13 cellular contexts compared by ENCODE assay signal in genomic region chr19:6476896-6477431, GRCh38. TPM values are rescaled to one million over a fixed set of nuclear protein-coding genes. Genes with fewer than 3 reads are reported as not detected.
DNase-seq lines count a peak whose midpoint lies in the region; ATAC-seq, FAIRE-seq and TF ChIP-seq lines count a peak whose summit lies in the region.
"Had no signal": no experiment of that assay in that cellular context is flagged by ENCODE, and none has a peak within 500 bp of the region (broad histone marks: within the 10 kb centered on the region; RNA-seq: fewer than 3 reads in every experiment).

No MANE protein-coding gene starts in this region.

- H3K36me3 ChIP-seq in SK-N-MC (ENCODE audit: insufficient read depth, low read length) (no peaks in the 10 kb centered on the region), hepatocyte (replicated peaks; ENCODE audit: insufficient read depth, low read depth) (no peaks in the 10 kb centered on the region)

- TF ChIP-seq CTCF in A549 (IDR thresholded peaks at IDR 0.05) = no peak
- no peak for TF ChIP-seq CTCF in hepatocyte (IDR thresholded peaks at IDR 0.05; ENCODE audit: poor library complexity)
- TF ChIP-seq CTCF in nephron (IDR thresholded peaks at IDR 0.05; ENCODE audit: unreplicated experiment in 3 of 3) = no peak
- TF ChIP-seq CTCF in natural killer cell (IDR thresholded peaks at IDR 0.05) = no peak

- DNase-seq in A549 (ENCODE audit: low read depth in 1 of 2, low spot score in 1 of 2) (no peak), SK-N-MC (ENCODE audit: low read depth, low spot score) (no peak), hepatocyte (ENCODE audit: low spot score) (no peak), natural killer cell (no peak), GOT3 (lab: John Stamatoyannopoulos, UW) (no peak), mucosa of gallbladder (ENCODE audit: low spot score) (no peak)

- H3K27ac Mint-ChIP-seq in nephron (no peak overlapping the region), natural killer cell (no peak overlapping the region)

- H3K4me2 ChIP-seq in A549 = peak overlapping the region; percentile 90
- H3K4me2 ChIP-seq in hepatocyte = peak overlapping the region; percentile 80

- FAIRE-seq in A549 (lab: Jason Lieb, UNC) = no peak

- TF ChIP-seq EP300 in A549 (IDR thresholded peaks at IDR 0.05) = no peak

- TF ChIP-seq RAD21 in A549 (conservative IDR thresholded peaks at IDR 0.05 in 1 of 2, IDR thresholded peaks at IDR 0.05 in 1 of 2) = no peak

- intact Hi-C loops in natural killer cell (cut with micrococcal nuclease) = no loop called here

- H3K36me3 Mint-ChIP-seq in nephron (ENCODE audit: low read depth) = no peaks in the 10 kb centered on the region
- H3K36me3 Mint-ChIP-seq in natural killer cell = no peaks in the 10 kb centered on the region

- no peaks in the 10 kb centered on the region for H3K9me2 ChIP-seq in hepatocyte (replicated peaks; ENCODE audit: insufficient read depth)

- H3K27me3 Mint-ChIP-seq in nephron (ENCODE audit: low read depth) = peaks cover 37% of the 10 kb centered on the region
- no peaks in the 10 kb centered on the region for H3K27me3 Mint-ChIP-seq in natural killer cell (ENCODE audit: low read depth in 2 of 2)

- POLR2A ChIA-PET in A549 (lab: Yijun Ruan, JAX) = interaction anchor here (0.9 to 1.4 kb wide), 2 partner anchors 54 to 83 kb away, joined by 3 to 5 read pairs; partner anchors contain the start of gene TNFSF9

- peak in 1 of 2 experiments; percentile 31; a peak in 1 of 6 replicates for ATAC-seq in A549
- no peak for ATAC-seq in natural killer cell
- ATAC-seq in GM18907 (IDR thresholded peaks at IDR 0.05; ENCODE audit: unreplicated experiment) = no peak

- no peak for TF ChIP-seq POLR2A in A549 (IDR thresholded peaks at IDR 0.05; ENCODE audit: low read length)

- CTCF ChIA-PET in A549 (lab: Yijun Ruan, JAX) = interaction anchor here (1.0 kb wide), 1 partner anchor 105 kb away, joined by 5 read pairs; no protein-coding TSS in a partner anchor

- H3K9ac ChIP-seq in SK-N-MC (ENCODE audit: insufficient read length) = no peak overlapping the region

- no CpG with 5 or more reads among the region's 29 CpGs for whole genome bisulfite sequencing in A549 (ENCODE audit: missing lambda C conversion rate)
- 28% methylated on average over 29 of the region's 29 CpGs for WGBS in hepatocyte (ENCODE audit: low lambda C conversion rate, missing lambda C conversion rate)

- no peaks in the 10 kb centered on the region for H3K4me1 Mint-ChIP-seq in nephron
- peaks cover 23 to 24% of the 10 kb centered on the region in 2 donors for H3K4me1 Mint-ChIP-seq in natural killer cell

- H4K20me1 ChIP-seq in hepatocyte (ENCODE audit: insufficient read depth, poor library complexity, severe bottlenecking) = no peaks in the 10 kb centered on the region

- H3K27ac ChIP-seq in A549 (peak overlapping the region; percentile 8 to 77; a peak in 3 of 6 replicates), SK-N-MC (no peak overlapping the region), hepatocyte (no peak overlapping the region)
- H3K27ac ChIP-seq: VCaP had no signal

- H3K9me3 ChIP-seq in A549 (no peaks in the 10 kb centered on the region), SK-N-MC (ENCODE audit: low read depth, low read length) (no peaks in the 10 kb centered on the region), hepatocyte (ENCODE audit: low read depth) (no peaks in the 10 kb centered on the region)

- no peaks in the 10 kb centered on the region for H3K79me2 ChIP-seq in hepatocyte

- peak overlapping the region in 2 of 3 experiments; percentile 30 to 76 for H3K4me3 Mint-ChIP-seq in nephron
- H3K4me3 Mint-ChIP-seq in natural killer cell = no peak overlapping the region

- no peak overlapping the region for H2AFZ ChIP-seq in hepatocyte

- H3K4me1 ChIP-seq in A549 (peaks cover 4% of the 10 kb centered on the region; the same call in 1 of the 3 replicates), hepatocyte (ENCODE audit: insufficient read depth) (peaks cover 7% of the 10 kb centered on the region)

- H3K27me3 ChIP-seq in hepatocyte = no peaks in the 10 kb centered on the region

- no peaks in the 10 kb centered on the region for H3K9me3 Mint-ChIP-seq in nephron
- no peaks in the 10 kb centered on the region for H3K9me3 Mint-ChIP-seq in natural killer cell

- H3K4me3 ChIP-seq in A549 = peak overlapping the region; percentile 44
- peak overlapping the region; percentile 76 for H3K4me3 ChIP-seq in SK-N-MC
- no peak overlapping the region for H3K4me3 ChIP-seq in hepatocyte

TF ChIP-seq in A549, 52 proteins besides CTCF, POLR2A, EP300 and RAD21 (continues in another document):
- no peak for TF ChIP-seq BCL3 (IDR thresholded peaks at IDR 0.05)
- no peak for TF ChIP-seq NR3C1 (IDR thresholded peaks at IDR 0.05)
- no peak for TF ChIP-seq CBX8 (IDR thresholded peaks at IDR 0.05)
- TF ChIP-seq RFX5 (IDR thresholded peaks at IDR 0.05) = no peak
- TF ChIP-seq POLR2AphosphoS2 (conservative IDR thresholded peaks at IDR 0.05; ENCODE audit: low read length) = no peak
- no peak for TF ChIP-seq CHD4 (IDR thresholded peaks at IDR 0.05; ENCODE audit: borderline replicate concordance)
- no peak for TF ChIP-seq HES2 (IDR thresholded peaks at IDR 0.05)

RNA-seq across cellular contexts. Expression of gene DENND1C, which starts 4.6 kb away (rescaled TPM):
- 0.26 and 0.30 TPM in 2 replicates for polyA plus RNA-seq in A549 (2011; rRNA removed)
- 0.26 and 0.35 TPM in 2 replicates for polyA plus RNA-seq in A549 (2012; cell fraction: cytosol; rRNA removed)
- polyA plus RNA-seq in A549 (2012; cell fraction: nucleus; rRNA removed) = 0.20 and 0.35 TPM in 2 replicates
- 0.22 to 0.32 TPM (median 0.28 TPM) in 3 replicates for polyA plus RNA-seq in A549 (2017; fragmentation: RNase III; extraction: RNeasy Plus Mini Kit Qiagen cat#74134 plus additional on column Dnase treatment)
- polyA minus RNA-seq in A549 (2011; rRNA and poly(A)+ RNA removed) = 0.24 TPM in 1 of 2 replicates, not detected in the other
- 0.48 and 1.5 TPM in 2 replicates for total RNA-seq in hepatocyte
- polyA plus RNA-seq in hepatocyte = 14.0 and 16.1 TPM in 2 replicates
- 100 to 1,000 TPM; 175 to 197 (median 188) TPM for total RNA-seq in natural killer cell
- total RNA-seq in mucosa of gallbladder = 8.0 TPM
- total RNA-seq: HT-29, osteocyte had no signal
- polyA plus RNA-seq: AG04450 had no signal

RNA-seq across cellular contexts. Expression of gene CRB3, which starts 12.9 kb away (rescaled TPM):
- polyA plus RNA-seq in A549 (2011; rRNA removed) (1.9 TPM in 2 replicates), A549 (2017; fragmentation: RNase III; extraction: RNeasy Plus Mini Kit Qiagen cat#74134 plus additional on column Dnase treatment) (4.2 to 5.7 TPM (median 4.5 TPM) in 3 replicates), hepatocyte (42.5 and 48.9 TPM in 2 replicates)
- polyA plus RNA-seq in A549 (2012; cell fraction: cytosol; rRNA removed) = 5.1 and 7.9 TPM in 2 replicates
- polyA plus RNA-seq in A549 (2012; cell fraction: nucleus; rRNA removed) = 3.7 and 5.7 TPM in 2 replicates
- polyA minus RNA-seq in A549 (2011; rRNA and poly(A)+ RNA removed) = 0.79 and 1.2 TPM in 2 replicates
- total RNA-seq in hepatocyte (71.4 and 75.5 TPM in 2 replicates), natural killer cell (1 to 10 TPM in 1 of 3 donors, under 1 TPM in 1, not detected in 1; 0.59 to 1.1 TPM), mucosa of gallbladder (75.9 TPM)
- total RNA-seq: osteocyte had no signal
- polyA plus RNA-seq: AG04450 had no signal

RNA-seq across cellular contexts. Expression of gene SLC25A23, which starts 17.4 kb away (rescaled TPM):
- 3.3 and 7.3 TPM in 2 replicates for polyA plus RNA-seq in A549 (2011; rRNA removed)
- polyA plus RNA-seq in A549 (2012; cell fraction: cytosol; rRNA removed) = 6.0 and 7.7 TPM in 2 replicates
- polyA plus RNA-seq in A549 (2012; cell fraction: nucleus; rRNA removed) = 8.3 and 9.4 TPM in 2 replicates
- 15.5 to 18.6 TPM (median 18.2 TPM) in 3 replicates for polyA plus RNA-seq in A549 (2017; fragmentation: RNase III; extraction: RNeasy Plus Mini Kit Qiagen cat#74134 plus additional on column Dnase treatment)
- polyA minus RNA-seq in A549 (2011; rRNA and poly(A)+ RNA removed) = 6.6 and 14.3 TPM in 2 replicates
- 48.8 and 56.6 TPM in 2 replicates for total RNA-seq in hepatocyte
- polyA plus RNA-seq in hepatocyte = 59.0 and 61.3 TPM in 2 replicates
- total RNA-seq in natural killer cell = 10 to 100 TPM in 1 of 3 donors, 1 to 10 TPM in 2; 7.8 to 10.5 (median 8.7) TPM
- 101 TPM for total RNA-seq in mucosa of gallbladder

RNA-seq across cellular contexts. Expression of gene TUBB4A, which starts 25.1 kb away (rescaled TPM):
- polyA plus RNA-seq in A549 (2011; rRNA removed) (2.2 and 2.5 TPM in 2 replicates), A549 (2017; fragmentation: RNase III; extraction: RNeasy Plus Mini Kit Qiagen cat#74134 plus additional on column Dnase treatment) (15.4 to 17.6 TPM (median 17.5 TPM) in 3 replicates), hepatocyte (7.3 and 7.9 TPM in 2 replicates)
- 10.5 and 13.2 TPM in 2 replicates for polyA plus RNA-seq in A549 (2012; cell fraction: cytosol; rRNA removed)
- 9.8 and 12.8 TPM in 2 replicates for polyA plus RNA-seq in A549 (2012; cell fraction: nucleus; rRNA removed)
- 7.2 and 19.0 TPM in 2 replicates for polyA minus RNA-seq in A549 (2011; rRNA and poly(A)+ RNA removed)
- total RNA-seq in hepatocyte (1.2 and 4.4 TPM in 2 replicates), natural killer cell (1 to 10 TPM in 2 of 3 donors, under 1 TPM in 1; 0.40 to 2.6 (median 1.8) TPM), mucosa of gallbladder (1.8 TPM)
- total RNA-seq: HT-29, osteocyte had no signal
- polyA plus RNA-seq: AG04450 had no signal

RNA-seq across cellular contexts. Expression of gene SLC25A41, which starts 43.4 kb away (rescaled TPM):
- polyA plus RNA-seq in A549 (2011; rRNA removed) = 0.09 and 0.17 TPM in 2 replicates
- 0.30 and 0.43 TPM in 2 replicates for polyA plus RNA-seq in A549 (2012; cell fraction: cytosol; rRNA removed)
- polyA plus RNA-seq in A549 (2012; cell fraction: nucleus; rRNA removed) = 1.3 and 1.5 TPM in 2 replicates
- polyA plus RNA-seq in A549 (2017; fragmentation: RNase III; extraction: RNeasy Plus Mini Kit Qiagen cat#74134 plus additional on column Dnase treatment) = 0.15 to 0.26 TPM (median 0.22 TPM) in 3 replicates
- not detected in 2 replicates for polyA minus RNA-seq in A549 (2011; rRNA and poly(A)+ RNA removed)
- 0.16 and 0.27 TPM in 2 replicates for total RNA-seq in hepatocyte
- 0.50 TPM in 1 of 2 replicates, not detected in the other for polyA plus RNA-seq in hepatocyte
- not detected for total RNA-seq in natural killer cell
- 0.72 TPM for total RNA-seq in mucosa of gallbladder
- total RNA-seq: ureter had no signal
- polyA plus RNA-seq: AG04450 had no signal

Comparison
In these comparisons a context has a peak if more than half of its experiments do, and no peak if none do; other contexts are left out.
1. H3K27ac ChIP-seq: peak in A549 (2 of 2); none in SK-N-MC (single experiment) and hepatocyte (single experiment).
2. RNA of gene DENND1C, which starts 4.6 kb away (total RNA-seq): 175 to 197 TPM in natural killer cell; 8.0 TPM in mucosa of gallbladder (single experiment) and 0.48 to 1.5 TPM in hepatocyte; every median in the first group is over 10 times any median in the second.
3. RNA of gene CRB3, which starts 12.9 kb away (total RNA-seq): 75.9 TPM in mucosa of gallbladder (single experiment) and 71.4 to 75.5 TPM in hepatocyte; 0.59 to 1.1 TPM in natural killer cell; every median in the first group is over 10 times any median in the second.